ENCODE assay signal across 23 cellular contexts in genomic region chr12:118417942-118418341, GRCh38.
"Had no signal": no experiment of that assay in that cellular context is flagged by ENCODE, and none has a peak within 500 bp of the region (broad histone marks: within the 10 kb centered on the region; RNA-seq: fewer than 3 reads in every experiment).

No MANE protein-coding gene starts in this region.

- H3K27me3 ChIP-seq: dorsolateral prefrontal cortex, gastroesophageal sphincter, heart left ventricle, hepatocyte, ovary, sigmoid colon, transverse colon, upper lobe of right lung, uterus had no signal

- DNase-seq: dorsolateral prefrontal cortex; effector CD4-positive, alpha-beta T cell; foreskin fibroblast; heart left ventricle; left cardiac atrium; left ventricle myocardium inferior; lower lobe of right lung; mucosa of descending colon; naive B cell; nucleus accumbens; ovary; posterior cingulate gyrus; psoas muscle; right cardiac atrium; sigmoid colon; stimulated activated CD4-positive, alpha-beta T cell treated with anti-CD3 and anti-CD28 coated beads, Interleukin-4, amount 100 ng/mL, for 4 hours; stimulated activated naive CD8-positive, alpha-beta T cell treated with anti-CD3 and anti-CD28 coated beads, Interleukin-15, Interleukin-2, amounts not matched to agents 100 U/mL and 50 U/mL, for 24 hours; transverse colon; upper lobe of right lung; uterus had no signal

- H3K36me3 ChIP-seq: ovary, uterus had no signal

- H3K79me2 ChIP-seq: hepatocyte had no signal

- H3K27ac ChIP-seq: dorsolateral prefrontal cortex, gastroesophageal sphincter, heart left ventricle, hepatocyte, left ventricle myocardium inferior, lower lobe of right lung, ovary, psoas muscle, sigmoid colon, transverse colon, upper lobe of right lung, uterus had no signal

- H3K9me3 ChIP-seq: gastroesophageal sphincter, heart left ventricle, left ventricle myocardium inferior, lower lobe of right lung, mucosa of descending colon, ovary, psoas muscle, sigmoid colon, transverse colon, upper lobe of right lung, uterus had no signal

- H3K4me1 ChIP-seq: gastroesophageal sphincter, heart left ventricle, left ventricle myocardium inferior, lower lobe of right lung, psoas muscle, sigmoid colon, transverse colon, upper lobe of right lung, uterus had no signal

- H3K4me2 ChIP-seq: hepatocyte had no signal

- ATAC-seq: gastroesophageal sphincter; left cardiac atrium; lower lobe of right lung; mucosa of descending colon; stimulated activated memory B cell treated with anti-CD40 and anti-IgM and Interleukin-4, amounts not matched to agents 10 μg/mL and 1 μg/mL and 100 μg/mL, for 72 hours; stimulated activated naive CD8-positive, alpha-beta T cell treated with anti-CD3 and anti-CD28 coated beads, Interleukin-15, Interleukin-2, amounts not matched to agents 100 U/mL and 50 U/mL, for 24 hours; upper lobe of right lung had no signal

- H2AFZ ChIP-seq: hepatocyte had no signal

- H3K4me3 ChIP-seq: dorsolateral prefrontal cortex, gastroesophageal sphincter, heart left ventricle, hepatocyte, left ventricle myocardium inferior, lower lobe of right lung, mucosa of descending colon, ovary, psoas muscle, sigmoid colon, transverse colon, upper lobe of right lung, uterus had no signal
